8 cellular contexts compared by ENCODE assay signal in the genomic region with DNA sequence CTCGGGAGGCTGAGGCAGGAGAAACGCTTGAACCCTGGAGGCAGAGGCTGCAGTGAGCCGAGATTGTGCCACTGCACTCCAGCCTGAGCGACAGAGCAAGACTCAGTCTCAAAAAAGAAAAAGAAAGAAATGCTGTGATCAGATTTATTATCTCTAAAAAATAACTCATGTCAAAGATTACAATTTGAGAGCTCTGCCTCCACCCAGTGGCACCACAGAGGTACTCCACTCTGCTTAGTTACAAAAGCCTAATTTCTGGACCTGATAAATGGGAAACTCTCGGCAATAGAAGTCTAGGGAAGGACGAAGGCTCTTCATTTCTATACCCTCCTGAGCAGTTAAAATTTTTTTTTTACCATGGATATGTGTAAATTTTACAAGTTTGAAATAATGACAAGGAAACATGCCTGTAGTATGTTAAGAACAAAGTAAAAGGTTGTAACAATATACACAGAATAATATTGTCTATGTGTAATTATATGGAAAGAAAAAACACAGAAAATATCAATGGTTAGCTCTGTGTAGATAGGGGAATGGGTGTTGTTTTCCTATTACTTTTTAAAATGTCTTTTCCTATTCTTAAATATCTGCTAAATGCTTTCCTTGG.
DNase-seq lines count a peak whose midpoint lies in the region; ATAC-seq and TF ChIP-seq lines count a peak whose summit lies in the region.

No MANE protein-coding gene starts in this region.

- H3K27ac Mint-ChIP-seq in endothelial cell (ENCODE audit: unreplicated experiment) (no peak overlapping the region), naive B cell (peak overlapping the region in 5 of 6 donors; percentile 7 to 93 (median 88))

- no peaks in the 10 kb centered on the region for H3K9me3 Mint-ChIP-seq in endothelial cell (ENCODE audit: unreplicated experiment)
- peaks cover 0 to 8% (median 0%) of the 10 kb centered on the region in 7 donors for H3K9me3 Mint-ChIP-seq in naive B cell

- H3K4me3 Mint-ChIP-seq in endothelial cell (ENCODE audit: unreplicated experiment) (no peak overlapping the region), naive B cell (no peak overlapping the region)

- TF ChIP-seq CTCF in endothelial cell (IDR thresholded peaks at IDR 0.05; ENCODE audit: unreplicated experiment) = peak; percentile 96

- peak; percentile 74 for ATAC-seq in GM19035 (IDR thresholded peaks at IDR 0.05; ENCODE audit: unreplicated experiment)
- peak; percentile 79 for ATAC-seq in HG03354 (IDR thresholded peaks at IDR 0.05; ENCODE audit: poor library complexity, severe bottlenecking, unreplicated experiment)
- ATAC-seq in naive B cell (ENCODE audit: low read depth in 2 of 2) = peak; percentile 43 to 80

- DNase-seq in AML-193 (lab: John Stamatoyannopoulos, UW) = peak; percentile 56 to 68
- peak; percentile 20 for DNase-seq in NCI-H526 treated with DMSO at 0.1 percent for 48 hours (lab: John Stamatoyannopoulos, UW)
- DNase-seq in activated CD4-positive, alpha-beta T cell treated with anti-CD3 and anti-CD28 coated beads, Interleukin-2, amount 50 U/mL, for 4 hours = peak; percentile 59 to 60
- DNase-seq in endothelial cell (ENCODE audit: low spot score) = peak; percentile 52
- peak; percentile 48 for DNase-seq in naive B cell
- peak; percentile 44 for DNase-seq in stimulated activated naive CD4-positive, alpha-beta T cell treated with Interleukin-2 at 50 U/mL for 16 hours (lab: John Stamatoyannopoulos, UW)

- H3K4me1 Mint-ChIP-seq in endothelial cell (ENCODE audit: unreplicated experiment) (peaks cover 4% of the 10 kb centered on the region), naive B cell (peaks cover 3 to 11% (median 10%) of the 10 kb centered on the region in 3 donors)

- H3K27me3 Mint-ChIP-seq in endothelial cell (ENCODE audit: unreplicated experiment) (peaks cover 2% of the 10 kb centered on the region), naive B cell (no peaks in the 10 kb centered on the region)

- H3K36me3 Mint-ChIP-seq in endothelial cell (ENCODE audit: low read depth, unreplicated experiment) (peaks cover 4% of the 10 kb centered on the region), naive B cell (peaks cover 7 to 16% of the 10 kb centered on the region in 2 donors)

Comparison
In these comparisons a context has a peak if more than half of its experiments do, and no peak if none do; other contexts are left out.
1. Peak in every context shown above with its lines: DNase-seq and ATAC-seq.